Comparison of ENCODE assay signal across 12 cellular contexts in genomic region chr17:6642592-6642991, GRCh38. TPM values are rescaled to one million over a fixed set of nuclear protein-coding genes. Genes with fewer than 3 reads are reported as not detected.
DNase-seq lines count a peak whose midpoint lies in the region; ATAC-seq and TF ChIP-seq lines count a peak whose summit lies in the region.
"Had no signal": no experiment of that assay in that cellular context is flagged by ENCODE, and none has a peak within 500 bp of the region (broad histone marks: within the 10 kb centered on the region; RNA-seq: fewer than 3 reads in every experiment).

No MANE protein-coding gene starts in this region.

- no peak overlapping the region for H2AK5ac ChIP-seq in mesenchymal stem cell (ENCODE audit: low read length, severe bottlenecking)

- no peak overlapping the region for H2BK15ac ChIP-seq in mesenchymal stem cell (ENCODE audit: low read depth, poor library complexity, severe bottlenecking)

- H3K18ac ChIP-seq in mesenchymal stem cell (ENCODE audit: low read depth in 1 of 2, low read length in 2 of 2) = no peak overlapping the region

- H2BK5ac ChIP-seq in mesenchymal stem cell (ENCODE audit: low read depth, low read length, poor library complexity, severe bottlenecking) = no peak overlapping the region

- H2BK120ac ChIP-seq in mesenchymal stem cell (ENCODE audit: low read depth, low read length) = no peak overlapping the region

- no peak overlapping the region for H3K4ac ChIP-seq in mesenchymal stem cell (ENCODE audit: low read depth in 1 of 2, low read length in 2 of 2)

- peak overlapping the region; percentile 96 for H3K9ac ChIP-seq in mesenchymal stem cell (ENCODE audit: low read length)

- peaks cover 34 to 74% (median 50%) of the 10 kb centered on the region in 4 donors for H3K4me1 Mint-ChIP-seq in CD4-positive, CD25-positive, alpha-beta regulatory T cell
- peaks cover 47% of the 10 kb centered on the region for H3K4me1 Mint-ChIP-seq in HFFc6 (ENCODE audit: low read depth)

- peak overlapping the region; percentile 68 to 98 (median 85) for H3K4me3 Mint-ChIP-seq in CD4-positive, CD25-positive, alpha-beta regulatory T cell
- peak overlapping the region; percentile 96 for H3K4me3 Mint-ChIP-seq in HFFc6

- peaks cover 25% of the 10 kb centered on the region for H3K36me3 ChIP-seq in CD4-positive, CD25-positive, alpha-beta regulatory T cell (ENCODE audit: control insufficient read depth, insufficient read depth, low read length)
- peaks cover 10 to 50% of the 10 kb centered on the region in 2 experiments for H3K36me3 ChIP-seq in mesenchymal stem cell (ENCODE audit: control insufficient read depth in 1 of 2, insufficient read depth in 2 of 2, low read depth in 1 of 2, low read length in 2 of 2)

- WGBS in mesenchymal stem cell = 100% methylated on average over 1 of the region's 2 CpGs

- ATAC-seq in CD4-positive, CD25-positive, alpha-beta regulatory T cell (ENCODE audit: low read depth in 2 of 2) = no peak
- ATAC-seq in activated naive CD4-positive, alpha-beta T cell treated with anti-CD3 and anti-CD28 coated beads, Interleukin-2, amount 50 U/mL, for 72 hours = peak in 1 of 2 donors; percentile 44
- ATAC-seq in HG02885 (IDR thresholded peaks at IDR 0.05; ENCODE audit: poor library complexity, unreplicated experiment) = no peak
- ATAC-seq in GM21576 (IDR thresholded peaks at IDR 0.05; ENCODE audit: unreplicated experiment) = no peak
- ATAC-seq: gastroesophageal sphincter, lower lobe of right lung had no signal

- no peak for DNase-seq in CD4-positive, CD25-positive, alpha-beta regulatory T cell
- DNase-seq in HFFc6 = no peak
- DNase-seq in activated naive CD4-positive, alpha-beta T cell treated with anti-CD3 and anti-CD28 coated beads, Interleukin-2, amount 50 U/mL, for 72 hours (ENCODE audit: low spot score in 2 of 2) = no peak
- no peak for DNase-seq in mesenchymal stem cell
- no peak for DNase-seq in SKM-1 (lab: John Stamatoyannopoulos, UW; ENCODE audit: unreplicated experiment)
- no peak for DNase-seq in dedifferentiated amniotic fluid mesenchymal stem cell (ENCODE audit: extremely low spot score)
- DNase-seq: lower lobe of right lung had no signal

- no peak overlapping the region for H4K91ac ChIP-seq in mesenchymal stem cell (ENCODE audit: low read length)

- H3K79me1 ChIP-seq in mesenchymal stem cell (replicated peaks; ENCODE audit: low read length, poor library complexity, severe bottlenecking) = peaks cover 24% of the 10 kb centered on the region

- H3K23ac ChIP-seq in mesenchymal stem cell (ENCODE audit: low read length in 2 of 2) = no peak overlapping the region

- peak overlapping the region; percentile 92 for H3K4me3 ChIP-seq in CD4-positive, CD25-positive, alpha-beta regulatory T cell (ENCODE audit: low read depth, low read length)
- peak overlapping the region in 1 of 2 experiments; percentile 4 for H3K4me3 ChIP-seq in mesenchymal stem cell (ENCODE audit: insufficient read depth in 1 of 2, low read depth in 1 of 2, low read length in 2 of 2)
- H3K4me3 ChIP-seq: gastroesophageal sphincter, lower lobe of right lung, SJSA1 had no signal

- no peaks in the 10 kb centered on the region for H3K27me3 ChIP-seq in CD4-positive, CD25-positive, alpha-beta regulatory T cell (ENCODE audit: control insufficient read depth, insufficient read depth, low read length)
- H3K27me3 ChIP-seq in mesenchymal stem cell (ENCODE audit: control insufficient read depth in 1 of 2, insufficient read depth in 1 of 2, low read length in 2 of 2) = no peaks in the 10 kb centered on the region
- H3K27me3 ChIP-seq: cardiac muscle cell, gastroesophageal sphincter, SJSA1 had no signal

- H3K27ac Mint-ChIP-seq in CD4-positive, CD25-positive, alpha-beta regulatory T cell = peak overlapping the region; percentile 26 to 98 (median 34)
- H3K27ac Mint-ChIP-seq in HFFc6 = peak overlapping the region; percentile 78
- peak overlapping the region; percentile 46 to 96 for H3K27ac Mint-ChIP-seq in activated naive CD4-positive, alpha-beta T cell treated with anti-CD3 and anti-CD28 coated beads, Interleukin-2, amount 50 U/mL, for 72 hours

- no peak overlapping the region for H2BK12ac ChIP-seq in mesenchymal stem cell (ENCODE audit: low read length in 2 of 2)

- peak overlapping the region; percentile 83 for H3K27ac ChIP-seq in CD4-positive, CD25-positive, alpha-beta regulatory T cell (ENCODE audit: insufficient read depth, low read length, poor library complexity, severe bottlenecking)
- H3K27ac ChIP-seq in mesenchymal stem cell (ENCODE audit: low read length, poor library complexity, severe bottlenecking) = no peak overlapping the region
- H3K27ac ChIP-seq: lower lobe of right lung, SJSA1 had no signal

- no peak overlapping the region for H4K8ac ChIP-seq in mesenchymal stem cell (ENCODE audit: low read length)

- no peaks in the 10 kb centered on the region for H3K9me3 Mint-ChIP-seq in CD4-positive, CD25-positive, alpha-beta regulatory T cell
- no peaks in the 10 kb centered on the region for H3K9me3 Mint-ChIP-seq in HFFc6
- H3K9me3 Mint-ChIP-seq in activated naive CD4-positive, alpha-beta T cell treated with anti-CD3 and anti-CD28 coated beads, Interleukin-2, amount 50 U/mL, for 72 hours = no peaks in the 10 kb centered on the region

- peaks cover 35% of the 10 kb centered on the region for H3K4me1 ChIP-seq in CD4-positive, CD25-positive, alpha-beta regulatory T cell (ENCODE audit: control insufficient read depth, insufficient read depth, low read length, poor library complexity, severe bottlenecking)
- H3K4me1 ChIP-seq in mesenchymal stem cell (ENCODE audit: control insufficient read depth, insufficient read depth, low read depth, low read length) = peaks cover 20% of the 10 kb centered on the region

- H3K9me3 ChIP-seq in CD4-positive, CD25-positive, alpha-beta regulatory T cell (ENCODE audit: control insufficient read depth in 2 of 2, low read length in 2 of 2) = no peaks in the 10 kb centered on the region
- no peaks in the 10 kb centered on the region for H3K9me3 ChIP-seq in mesenchymal stem cell (ENCODE audit: control insufficient read depth, low read length)
- H3K9me3 ChIP-seq: gastroesophageal sphincter, lower lobe of right lung, SJSA1 had no signal

- no peak for TF ChIP-seq CTCF in HFFc6 (IDR thresholded peaks at IDR 0.05)

- H3K4me2 ChIP-seq in mesenchymal stem cell (ENCODE audit: low read length, poor library complexity, severe bottlenecking) = no peak overlapping the region

- peaks cover 21% of the 10 kb centered on the region for H3K36me3 Mint-ChIP-seq in CD4-positive, CD25-positive, alpha-beta regulatory T cell
- peaks cover 20% of the 10 kb centered on the region for H3K36me3 Mint-ChIP-seq in HFFc6 (ENCODE audit: low read depth)
- H3K36me3 Mint-ChIP-seq in activated naive CD4-positive, alpha-beta T cell treated with anti-CD3 and anti-CD28 coated beads, Interleukin-2, amount 50 U/mL, for 72 hours = peaks cover 8 to 10% of the 10 kb centered on the region in 2 donors

- no peak overlapping the region for H2AFZ ChIP-seq in mesenchymal stem cell (ENCODE audit: low read depth, low read length)

- no peak overlapping the region for H3K14ac ChIP-seq in mesenchymal stem cell (ENCODE audit: low read length in 2 of 2)

- peaks cover 8% of the 10 kb centered on the region for H3K27me3 Mint-ChIP-seq in CD4-positive, CD25-positive, alpha-beta regulatory T cell
- peaks cover 8% of the 10 kb centered on the region for H3K27me3 Mint-ChIP-seq in HFFc6 (ENCODE audit: insufficient read depth)

RNA-seq across cellular contexts. Expression of gene TXNDC17, which starts 1.7 kb away (rescaled TPM):
- total RNA-seq in CD4-positive, CD25-positive, alpha-beta regulatory T cell = 15.0 TPM
- polyA plus RNA-seq in CD4-positive, CD25-positive, alpha-beta regulatory T cell = 100 to 1,000 TPM; 121 to 262 (median 177) TPM
- total RNA-seq in HFFc6 (2021; fragmentation: NEBNext Ultra II Directional; extraction: Animal tissue kit (Norgen Biotek cat#: 25700)) = 100 to 1,000 TPM; 115 to 154 (median 139) TPM
- 100 to 1,000 TPM in 1 of 2 donors, 10 to 100 TPM in 1; 67.7 to 131 TPM for total RNA-seq in activated naive CD4-positive, alpha-beta T cell treated with anti-CD3 and anti-CD28 coated beads, Interleukin-2, amount 50 U/mL, for 72 hours
- 162 TPM for polyA plus RNA-seq in mesenchymal stem cell (2013, experiment 1 of 2)
- polyA plus RNA-seq in mesenchymal stem cell (2013, experiment 2 of 2) = 181 TPM

RNA-seq across cellular contexts. Expression of gene KIAA0753, which starts 2.1 kb away (rescaled TPM):
- 11.4 TPM for total RNA-seq in CD4-positive, CD25-positive, alpha-beta regulatory T cell
- polyA plus RNA-seq in CD4-positive, CD25-positive, alpha-beta regulatory T cell = 1 to 10 TPM; 1.2 to 1.8 (median 1.4) TPM
- 10 to 100 TPM; 15.1 to 17.8 (median 16.4) TPM for total RNA-seq in HFFc6 (2021; fragmentation: NEBNext Ultra II Directional; extraction: Animal tissue kit (Norgen Biotek cat#: 25700))
- 10 to 100 TPM; 17.4 to 22.3 TPM for total RNA-seq in activated naive CD4-positive, alpha-beta T cell treated with anti-CD3 and anti-CD28 coated beads, Interleukin-2, amount 50 U/mL, for 72 hours
- 9.2 TPM for polyA plus RNA-seq in mesenchymal stem cell (2013, experiment 1 of 2)
- polyA plus RNA-seq in mesenchymal stem cell (2013, experiment 2 of 2) = 9.4 TPM

RNA-seq across cellular contexts. Expression of gene MED31, which starts 8.8 kb away (rescaled TPM):
- 16.7 TPM for total RNA-seq in CD4-positive, CD25-positive, alpha-beta regulatory T cell
- 10 to 100 TPM; 41.5 to 48.1 (median 43.1) TPM for polyA plus RNA-seq in CD4-positive, CD25-positive, alpha-beta regulatory T cell
- total RNA-seq in HFFc6 (2021; fragmentation: NEBNext Ultra II Directional; extraction: Animal tissue kit (Norgen Biotek cat#: 25700)) = 10 to 100 TPM; 19.5 to 23.9 (median 20.0) TPM
- 10 to 100 TPM; 19.9 to 25.1 TPM for total RNA-seq in activated naive CD4-positive, alpha-beta T cell treated with anti-CD3 and anti-CD28 coated beads, Interleukin-2, amount 50 U/mL, for 72 hours
- 58.4 TPM for polyA plus RNA-seq in mesenchymal stem cell (2013, experiment 1 of 2)
- polyA plus RNA-seq in mesenchymal stem cell (2013, experiment 2 of 2) = 61.3 TPM

RNA-seq across cellular contexts. Expression of gene C17orf100, which starts 9.0 kb away (rescaled TPM):
- total RNA-seq in CD4-positive, CD25-positive, alpha-beta regulatory T cell = 1.5 TPM
- polyA plus RNA-seq in CD4-positive, CD25-positive, alpha-beta regulatory T cell = 1 to 10 TPM; 4.4 to 7.1 (median 5.6) TPM
- 1 to 10 TPM; 1.0 to 1.7 (median 1.3) TPM for total RNA-seq in HFFc6 (2021; fragmentation: NEBNext Ultra II Directional; extraction: Animal tissue kit (Norgen Biotek cat#: 25700))
- total RNA-seq in activated naive CD4-positive, alpha-beta T cell treated with anti-CD3 and anti-CD28 coated beads, Interleukin-2, amount 50 U/mL, for 72 hours = 1 to 10 TPM in 1 of 2 donors, under 1 TPM in 1; 0.89 to 2.3 TPM
- 2.1 TPM for polyA plus RNA-seq in mesenchymal stem cell (2013, experiment 1 of 2)
- 1.9 TPM for polyA plus RNA-seq in mesenchymal stem cell (2013, experiment 2 of 2)
